Comparison of ENCODE assay signal across 24 cellular contexts in the genomic region with DNA sequence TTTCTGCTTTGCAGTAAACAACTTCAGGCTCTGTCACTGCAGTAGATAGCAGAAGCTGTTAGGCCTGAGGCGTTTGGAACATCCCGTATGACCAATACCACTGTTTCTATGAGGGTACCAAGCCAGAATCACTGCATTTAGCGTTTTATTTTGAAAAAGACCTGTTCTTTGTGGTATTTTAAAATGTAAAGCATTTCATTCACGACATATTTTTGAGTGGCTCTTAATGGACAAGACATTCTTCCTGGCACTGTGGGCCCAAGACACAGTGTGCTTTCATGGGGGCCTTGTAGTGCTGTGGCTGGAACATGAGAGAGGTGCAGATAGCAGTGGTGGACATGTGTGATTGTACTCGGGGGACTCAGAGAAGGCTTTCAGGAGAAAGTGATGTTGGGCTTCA.
DNase-seq lines count a peak whose midpoint lies in the region; ATAC-seq, FAIRE-seq and TF ChIP-seq lines count a peak whose summit lies in the region.
"Had no signal": no experiment of that assay in that cellular context is flagged by ENCODE, and none has a peak within 500 bp of the region (broad histone marks: within the 10 kb centered on the region; RNA-seq: fewer than 3 reads in every experiment).

No MANE protein-coding gene starts in this region.

- no peak overlapping the region for H3K4me2 ChIP-seq in neural progenitor cell

- no peak overlapping the region for H3K4me3 ChIP-seq in neural progenitor cell
- H3K4me3 ChIP-seq: SJCRH30 had no signal

- H3K36me3 Mint-ChIP-seq in activated CD4-positive, alpha-beta T cell treated with anti-CD3 and anti-CD28 coated beads for 36 hours (ENCODE audit: low read depth), result peaks cover 46% of the 10 kb centered on the region
- H3K36me3 Mint-ChIP-seq in WTC11 (peaks cover 57% of the 10 kb centered on the region), neural progenitor cell (peaks cover 31% of the 10 kb centered on the region)

- no peak for ATAC-seq in activated CD4-positive, alpha-beta T cell treated with anti-CD3 and anti-CD28 coated beads for 36 hours
- ATAC-seq in WTC11 (no peak), HG03280 (IDR thresholded peaks at IDR 0.05; ENCODE audit: unreplicated experiment) (no peak)

- CTCF ChIA-PET in activated CD4-positive, alpha-beta T cell treated with anti-CD3 and anti-CD28 coated beads for 36 hours (lab: Charles Lee), result no interaction called here
- CTCF ChIA-PET in WTC11 (lab: Charles Lee), result interaction anchor here (1.0 kb wide), 1 partner anchor 16 kb away, joined by 3 read pairs; no protein-coding TSS in a partner anchor

- H3K27ac Mint-ChIP-seq in activated CD4-positive, alpha-beta T cell treated with anti-CD3 and anti-CD28 coated beads for 36 hours, result peak overlapping the region; percentile 3
- H3K27ac Mint-ChIP-seq in WTC11 (peak overlapping the region; percentile 40; the same call in 1 of the 2 replicates), neural progenitor cell (peak overlapping the region; percentile 2)

- H4K20me1 ChIP-seq in neural progenitor cell (ENCODE audit: low read depth), result no peaks in the 10 kb centered on the region

- no peaks in the 10 kb centered on the region for H3K9me3 Mint-ChIP-seq in activated CD4-positive, alpha-beta T cell treated with anti-CD3 and anti-CD28 coated beads for 36 hours (ENCODE audit: low read depth)
- no peaks in the 10 kb centered on the region for H3K9me3 Mint-ChIP-seq in WTC11
- no peaks in the 10 kb centered on the region for H3K9me3 Mint-ChIP-seq in neural progenitor cell

- no peaks in the 10 kb centered on the region for H3K4me1 Mint-ChIP-seq in activated CD4-positive, alpha-beta T cell treated with anti-CD3 and anti-CD28 coated beads for 36 hours
- H3K4me1 Mint-ChIP-seq in WTC11, result no peaks in the 10 kb centered on the region
- H3K4me1 Mint-ChIP-seq in neural progenitor cell, result peaks cover 20% of the 10 kb centered on the region

- intact Hi-C loops in activated CD4-positive, alpha-beta T cell treated with anti-CD3 and anti-CD28 coated beads for 36 hours (cut with DNase I, micrococcal nuclease), result no loop called here

- no peaks in the 10 kb centered on the region for H3K27me3 Mint-ChIP-seq in activated CD4-positive, alpha-beta T cell treated with anti-CD3 and anti-CD28 coated beads for 36 hours
- no peaks in the 10 kb centered on the region for H3K27me3 Mint-ChIP-seq in WTC11 (ENCODE audit: low read depth)
- H3K27me3 Mint-ChIP-seq in neural progenitor cell (ENCODE audit: insufficient read depth, low read depth), result peaks cover 5% of the 10 kb centered on the region
- H3K27me3 Mint-ChIP-seq: CD4-positive, CD25-positive, alpha-beta regulatory T cell had no signal

- no peak overlapping the region for H3K9ac ChIP-seq in neural progenitor cell

- TF ChIP-seq CTCF in WTC11 (IDR thresholded peaks at IDR 0.05) (no peak), neural progenitor cell (IDR thresholded peaks at IDR 0.05) (no peak)

- H3K9me3 ChIP-seq in neural progenitor cell (ENCODE audit: low read depth), result no peaks in the 10 kb centered on the region
- H3K9me3 ChIP-seq: SJCRH30 had no signal

- no peaks in the 10 kb centered on the region for H3K4me1 ChIP-seq in neural progenitor cell
- H3K4me1 ChIP-seq: SJCRH30 had no signal

- DNase-seq in activated CD4-positive, alpha-beta T cell treated with anti-CD3 and anti-CD28 coated beads for 36 hours, result no peak
- no peak for DNase-seq in activated CD4-positive, alpha-beta T cell treated with anti-CD3 and anti-CD28 coated beads, Interleukin-2, amount 50 U/mL, for 48 hours
- no peak for DNase-seq in GM12891 (ENCODE audit: insufficient read length, low spot score)
- DNase-seq in WTC11 (ENCODE audit: low spot score), result no peak
- no peak for DNase-seq in neural progenitor cell (ENCODE audit: low spot score)
- no peak for DNase-seq in MV-4-11 (lab: John Stamatoyannopoulos, UW)
- DNase-seq in substantia nigra (lab: John Stamatoyannopoulos, UW), result no peak
- DNase-seq: AML-193; CD4-positive, CD25-positive, alpha-beta regulatory T cell; COR-L47; DMS 273 treated with DMSO at 0.1 percent for 48 hours; DND-41; Kasumi-1; MM.1S; NCI-H1092 treated with DMSO at 0.1 percent for 48 hours; NCI-H146; NCI-H2029 treated with DMSO at 0.1 percent for 48 hours; NCI-H2171; NCI-H526; SJCRH30 had no signal

- H2AFZ ChIP-seq in neural progenitor cell (replicated peaks), result no peak overlapping the region

- no peaks in the 10 kb centered on the region for H3K79me2 ChIP-seq in neural progenitor cell (ENCODE audit: low read depth)

- peak; percentile 50 for FAIRE-seq in GM12891 (lab: Jason Lieb, UNC)
- FAIRE-seq: G401.6, H1 had no signal

- POLR2A ChIA-PET in activated CD4-positive, alpha-beta T cell treated with anti-CD3 and anti-CD28 coated beads for 36 hours (lab: Charles Lee), result no interaction called here
- POLR2A ChIA-PET in WTC11 (lab: Charles Lee), result no interaction called here

- H3K36me3 ChIP-seq in neural progenitor cell, result no peaks in the 10 kb centered on the region

- H3K27ac ChIP-seq in neural progenitor cell (no peak overlapping the region), substantia nigra (ENCODE audit: low read depth, low read length, poor library complexity, severe bottlenecking) (no peak overlapping the region)
- H3K27ac ChIP-seq: 22Rv1, SJCRH30 had no signal

- H3F3A ChIP-seq in neural progenitor cell (ENCODE audit: low read depth), result no peaks in the 10 kb centered on the region

- no peak overlapping the region for H3K4me3 Mint-ChIP-seq in activated CD4-positive, alpha-beta T cell treated with anti-CD3 and anti-CD28 coated beads for 36 hours
- no peak overlapping the region for H3K4me3 Mint-ChIP-seq in WTC11
- no peak overlapping the region for H3K4me3 Mint-ChIP-seq in neural progenitor cell
- H3K4me3 Mint-ChIP-seq: CD4-positive, CD25-positive, alpha-beta regulatory T cell had no signal

- no peak for TF ChIP-seq POLR2A in GM12891 (IDR thresholded peaks at IDR 0.05; ENCODE audit: low read depth, low read length)

- no peaks in the 10 kb centered on the region for H3K27me3 ChIP-seq in neural progenitor cell
- H3K27me3 ChIP-seq: SJCRH30 had no signal

TF ChIP-seq in GM12891, 5 proteins besides CTCF, POLR2A, EP300 and RAD21:
- TF ChIP-seq PAX5 (IDR thresholded peaks at IDR 0.05; ENCODE audit: insufficient read depth, low read length, severe bottlenecking) (no peak), POLR2AphosphoS5 (IDR thresholded peaks at IDR 0.05; ENCODE audit: low read depth, low read length) (no peak), POU2F2 (IDR thresholded peaks at IDR 0.05; ENCODE audit: low read depth, low read length) (no peak), SPI1 (IDR thresholded peaks at IDR 0.05; ENCODE audit: low read depth, low read length) (no peak), TAF1 (IDR thresholded peaks at IDR 0.05; ENCODE audit: low read depth, low read length) (no peak)
TF ChIP-seq in GM12891: peak in this region for 0.

TF ChIP-seq in WTC11, 78 proteins besides CTCF, POLR2A, EP300 and RAD21:
- TF ChIP-seq ZNF263 (CRISPR knock-in tag; IDR thresholded peaks at IDR 0.05; ENCODE audit: low read depth), result no peak
- TF ChIP-seq HMGA2 (CRISPR knock-in tag; IDR thresholded peaks at IDR 0.05), result no peak
- no peak for TF ChIP-seq NFATC4 (CRISPR knock-in tag; IDR thresholded peaks at IDR 0.05)
- TF ChIP-seq ESRRA (CRISPR knock-in tag; IDR thresholded peaks at IDR 0.05; ENCODE audit: borderline replicate concordance), result no peak
- TF ChIP-seq ZNF416 (CRISPR knock-in tag; IDR thresholded peaks at IDR 0.05), result no peak
- no peak for TF ChIP-seq ZNF281 (CRISPR knock-in tag; IDR thresholded peaks at IDR 0.05)
- no peak for TF ChIP-seq ZNF138 (CRISPR knock-in tag; conservative IDR thresholded peaks at IDR 0.05)
- TF ChIP-seq ZNF219 (CRISPR knock-in tag; IDR thresholded peaks at IDR 0.05; ENCODE audit: borderline replicate concordance), result no peak
- TF ChIP-seq, protein P1, sequence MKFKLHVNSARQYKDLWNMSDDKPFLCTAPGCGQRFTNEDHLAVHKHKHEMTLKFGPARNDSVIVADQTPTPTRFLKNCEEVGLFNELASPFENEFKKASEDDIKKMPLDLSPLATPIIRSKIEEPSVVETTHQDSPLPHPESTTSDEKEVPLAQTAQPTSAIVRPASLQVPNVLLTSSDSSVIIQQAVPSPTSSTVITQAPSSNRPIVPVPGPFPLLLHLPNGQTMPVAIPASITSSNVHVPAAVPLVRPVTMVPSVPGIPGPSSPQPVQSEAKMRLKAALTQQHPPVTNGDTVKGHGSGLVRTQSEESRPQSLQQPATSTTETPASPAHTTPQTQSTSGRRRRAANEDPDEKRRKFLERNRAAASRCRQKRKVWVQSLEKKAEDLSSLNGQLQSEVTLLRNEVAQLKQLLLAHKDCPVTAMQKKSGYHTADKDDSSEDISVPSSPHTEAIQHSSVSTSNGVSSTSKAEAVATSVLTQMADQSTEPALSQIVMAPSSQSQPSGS (CRISPR knock-in tag; IDR thresholded peaks at IDR 0.05; ENCODE audit: borderline replicate concordance, low read depth), result no peak
- no peak for TF ChIP-seq RELA (CRISPR knock-in tag; IDR thresholded peaks at IDR 0.05; ENCODE audit: borderline replicate concordance)
